ENCODE assay signal across 9 cellular contexts in genomic region chr22:31342389-31343125, GRCh38. TPM values are rescaled to one million over a fixed set of nuclear protein-coding genes. Genes with fewer than 3 reads are reported as not detected.
DNase-seq lines count a peak whose midpoint lies in the region; ATAC-seq, FAIRE-seq and TF ChIP-seq lines count a peak whose summit lies in the region.
"Had no signal": no experiment of that assay in that cellular context is flagged by ENCODE, and none has a peak within 500 bp of the region (broad histone marks: within the 10 kb centered on the region; RNA-seq: fewer than 3 reads in every experiment).

No MANE protein-coding gene starts in this region.

- H3K36me3 ChIP-seq in left ventricle myocardium inferior (peaks cover 49% of the 10 kb centered on the region), heart left ventricle (peaks cover 0 to 60% (median 47%) of the 10 kb centered on the region in 9 donors), mucosa of stomach (ENCODE audit: control insufficient read depth, insufficient read depth, low read length) (peaks cover 6% of the 10 kb centered on the region)

- ATAC-seq in heart left ventricle (no peak), GM21423 (IDR thresholded peaks at IDR 0.05; ENCODE audit: unreplicated experiment) (no peak), HG03342 (IDR thresholded peaks at IDR 0.05; ENCODE audit: unreplicated experiment) (no peak)

- peak overlapping the region; percentile 73 for H3K9ac ChIP-seq in mucosa of stomach (ENCODE audit: low read length)

- H3K9me3 ChIP-seq in left ventricle myocardium inferior (replicated peaks) (no peaks in the 10 kb centered on the region), heart left ventricle (no peaks in the 10 kb centered on the region), mucosa of stomach (ENCODE audit: control insufficient read depth, low read length) (no peaks in the 10 kb centered on the region)
- H3K9me3 ChIP-seq: mucosa of descending colon had no signal

- H3K27me3 ChIP-seq in left ventricle myocardium inferior (ENCODE audit: low read depth) (no peaks in the 10 kb centered on the region), heart left ventricle (no peaks in the 10 kb centered on the region), mucosa of stomach (ENCODE audit: control insufficient read depth, insufficient read depth, low read length) (no peaks in the 10 kb centered on the region)

- no peak for TF ChIP-seq POLR2A in heart left ventricle (IDR thresholded peaks at IDR 0.05)

- TF ChIP-seq CTCF in left ventricle myocardium inferior (IDR thresholded peaks at IDR 0.05; ENCODE audit: borderline replicate concordance): no peak
- TF ChIP-seq CTCF in heart left ventricle (IDR thresholded peaks at IDR 0.05): no peak

- WGBS in heart left ventricle, 4 donors: 57 to 63% (median 60%) methylated on average over 16 of the region's 16 CpGs

- intact Hi-C loops in left ventricle myocardium inferior (cut with micrococcal nuclease): no loop called here
- intact Hi-C loops in heart left ventricle (cut with DNase I): loop anchor here in 5 of 10 donors (10.0 kb wide), 2 partner anchors 152 to 292 kb away; partner anchors contain the start of gene SFI1 (in 1 of the 5)

- peak overlapping the region; percentile 96 for H3K27ac ChIP-seq in left ventricle myocardium inferior (replicated peaks)
- no peak overlapping the region for H3K27ac ChIP-seq in heart left ventricle

- DNase-seq in left ventricle myocardium inferior: no peak
- no peak for DNase-seq in heart left ventricle
- DNase-seq in astrocyte of the hippocampus (ENCODE audit: low read depth, low spot score): peak; percentile 25
- DNase-seq in urothelium cell line (ENCODE audit: low spot score): no peak
- DNase-seq in HuH-7 (ENCODE audit: low spot score): no peak

- H3K4me1 ChIP-seq in left ventricle myocardium inferior: peaks cover 84% of the 10 kb centered on the region
- H3K4me1 ChIP-seq in heart left ventricle: peaks cover 5 to 67% (median 37%) of the 10 kb centered on the region in 12 donors
- peaks cover 60% of the 10 kb centered on the region for H3K4me1 ChIP-seq in mucosa of stomach (ENCODE audit: control insufficient read depth, insufficient read depth, low read length)

- peak overlapping the region; percentile 85 for H3K4me3 ChIP-seq in left ventricle myocardium inferior
- H3K4me3 ChIP-seq in heart left ventricle: peak overlapping the region in 5 of 12 donors; percentile 7 to 99 (median 81)
- no peak overlapping the region for H3K4me3 ChIP-seq in mucosa of stomach (ENCODE audit: low read length)
- H3K4me3 ChIP-seq: mucosa of descending colon had no signal

- FAIRE-seq in urothelium cell line (lab: Jason Lieb, UNC): peak; percentile 40

RNA-seq across cellular contexts. Expression of gene PATZ1, which starts 3.6 kb away (rescaled TPM):
- total RNA-seq in left ventricle myocardium inferior (13.2 TPM), heart left ventricle (10 to 100 TPM in 7 of 9 donors, 1 to 10 TPM in 2; 8.1 to 20.1 (median 12.9) TPM)
- 1 to 10 TPM; 7.7 to 8.4 TPM for polyA plus RNA-seq in heart left ventricle

RNA-seq across cellular contexts. Expression of gene PIK3IP1, which starts 50.3 kb away (rescaled TPM):
- total RNA-seq in left ventricle myocardium inferior (11.1 TPM), heart left ventricle (10 to 100 TPM in 7 of 9 donors, 1 to 10 TPM in 2; 3.8 to 40.7 (median 27.8) TPM)
- 1 to 10 TPM; 4.0 to 7.8 TPM for polyA plus RNA-seq in heart left ventricle

RNA-seq across cellular contexts. Expression of gene DRG1, which starts 56.8 kb away (rescaled TPM):
- total RNA-seq in left ventricle myocardium inferior (58.0 TPM), heart left ventricle (10 to 100 TPM; 50.1 to 88.0 (median 55.3) TPM)
- 10 to 100 TPM; 63.1 to 94.8 TPM for polyA plus RNA-seq in heart left ventricle
